23 cellular contexts compared by ENCODE assay signal in genomic region chr6:14010275-14010674, GRCh38.
DNase-seq lines count a peak whose midpoint lies in the region; ATAC-seq, FAIRE-seq and TF ChIP-seq lines count a peak whose summit lies in the region.
"Had no signal": no experiment of that assay in that cellular context is flagged by ENCODE, and none has a peak within 500 bp of the region (broad histone marks: within the 10 kb centered on the region; RNA-seq: fewer than 3 reads in every experiment).

No MANE protein-coding gene starts in this region.

- TF ChIP-seq EP300 in K562 (IDR thresholded peaks at IDR 0.05; ENCODE audit: low read length), result no peak

- no peak overlapping the region for H3K9ac ChIP-seq in K562 (ENCODE audit: insufficient read depth in 1 of 2, low read depth in 2 of 2, low read length in 2 of 2)
- no peak overlapping the region for H3K9ac ChIP-seq in neural progenitor cell
- H3K9ac ChIP-seq: BLaER1 had no signal

- no peak for ATAC-seq in K562
- ATAC-seq: A549, HCT116 had no signal

- peak; percentile 32 for DNase-seq in NCI-H2029 (lab: John Stamatoyannopoulos, UW)
- DNase-seq in NCI-H2029 treated with DMSO at 0.1 percent for 48 hours (lab: John Stamatoyannopoulos, UW), result no peak
- peak; percentile 24 for DNase-seq in NCI-H774 (lab: John Stamatoyannopoulos, UW)
- no peak for DNase-seq in K562 (ENCODE audit: extremely low read depth in 1 of 4, low spot score in 3 of 4)
- no peak for DNase-seq in neural progenitor cell (ENCODE audit: low spot score)
- DNase-seq in NCI-H1694 treated with DMSO at 0.1 percent for 48 hours (lab: John Stamatoyannopoulos, UW), result no peak
- no peak for DNase-seq in NCI-H446 (lab: John Stamatoyannopoulos, UW)
- no peak for DNase-seq in NCI-H82 (lab: John Stamatoyannopoulos, UW)
- DNase-seq: CD4-positive, alpha-beta memory T cell; DMS153; DMS79; GDM1; H7; HFFc6 had no signal

- in situ Hi-C loops in K562 (cut with MboI), result no loop called here

- H3K27ac Mint-ChIP-seq in neural progenitor cell, result no peak overlapping the region
- H3K27ac Mint-ChIP-seq: CD4-positive, alpha-beta memory T cell; GM23338; HFFc6 had no signal

- H3K9me3 ChIP-seq in K562 (replicated peaks; ENCODE audit: control insufficient read depth, insufficient read depth, low read depth, low read length), result no peaks in the 10 kb centered on the region
- H3K9me3 ChIP-seq in neural progenitor cell (ENCODE audit: low read depth), result no peaks in the 10 kb centered on the region
- H3K9me3 ChIP-seq: A549 had no signal

- H3K9me3 Mint-ChIP-seq in neural progenitor cell, result no peaks in the 10 kb centered on the region
- H3K9me3 Mint-ChIP-seq: HFFc6 had no signal

- POLR2A ChIA-PET in K562 (lab: Yijun Ruan, JAX), result interaction anchor here (1.1 to 1.3 kb wide), 2 partner anchors 9 to 11 kb away, joined by 3 to 4 read pairs; no protein-coding TSS in a partner anchor

- no peaks in the 10 kb centered on the region for H3K9me1 ChIP-seq in K562 (ENCODE audit: control insufficient read depth, insufficient read depth, low read length)

- TF ChIP-seq RAD21 in K562 (CRISPR knock-in tag; conservative IDR thresholded peaks at IDR 0.05 in 1 of 2, IDR thresholded peaks at IDR 0.05 in 1 of 2), result no peak

- no peak overlapping the region for H3K4me3 Mint-ChIP-seq in neural progenitor cell
- H3K4me3 Mint-ChIP-seq: CD14-positive monocyte; CD4-positive, alpha-beta memory T cell; GM23338; HFFc6 had no signal

- H3K4me2 ChIP-seq in K562 (ENCODE audit: insufficient read depth, low read length) (no peak overlapping the region), neural progenitor cell (peak overlapping the region; percentile 72)
- H3K4me2 ChIP-seq: A549, BLaER1 had no signal

- TF ChIP-seq POLR2A in K562 (conservative IDR thresholded peaks at IDR 0.05), result no peak

- no peaks in the 10 kb centered on the region for H3K27me3 ChIP-seq in K562 (ENCODE audit: control insufficient read depth in 2 of 2, insufficient read depth in 2 of 2, low read length in 2 of 2)
- H3K27me3 ChIP-seq in neural progenitor cell, result no peaks in the 10 kb centered on the region
- H3K27me3 ChIP-seq: BLaER1 had no signal

- CTCF ChIA-PET in K562 (lab: Yijun Ruan, JAX; ENCODE audit: low intra/inter-chr PET ratio), result no interaction called here

- H2AFZ ChIP-seq in K562 (ENCODE audit: low read depth, low read length), result no peak overlapping the region
- no peak overlapping the region for H2AFZ ChIP-seq in neural progenitor cell (replicated peaks)

- intact Hi-C loops in K562 (cut with micrococcal nuclease), result no loop called here

- peaks cover 4% of the 10 kb centered on the region for H3K27me3 Mint-ChIP-seq in neural progenitor cell (ENCODE audit: insufficient read depth, low read depth)

- 87% methylated on average over 3 of the region's 3 CpGs for WGBS in K562 (ENCODE audit: insufficient coverage, low coverage, missing lambda C conversion rate)

- H3K79me2 ChIP-seq in K562 (ENCODE audit: control insufficient read depth, insufficient read depth, low read length) (no peaks in the 10 kb centered on the region), neural progenitor cell (ENCODE audit: low read depth) (no peaks in the 10 kb centered on the region)

- no peak for FAIRE-seq in K562 (lab: Jason Lieb, UNC)
- FAIRE-seq: A549, GM12892, GM18507, HTR-8/SVneo had no signal

- H3K36me3 Mint-ChIP-seq in neural progenitor cell, result no peaks in the 10 kb centered on the region
- H3K36me3 Mint-ChIP-seq: CD14-positive monocyte; CD4-positive, alpha-beta memory T cell had no signal

- no peak overlapping the region for H3K4me3 ChIP-seq in K562
- H3K4me3 ChIP-seq in neural progenitor cell, result no peak overlapping the region
- H3K4me3 ChIP-seq: A549, BLaER1, GM23338 had no signal

- no peaks in the 10 kb centered on the region for H4K20me1 ChIP-seq in K562 (replicated peaks; ENCODE audit: control insufficient read depth, insufficient read depth, low read length)
- no peaks in the 10 kb centered on the region for H4K20me1 ChIP-seq in neural progenitor cell (ENCODE audit: low read depth)
- H4K20me1 ChIP-seq: BLaER1 had no signal

- H3K36me3 ChIP-seq in K562 (ENCODE audit: control insufficient read depth, insufficient read depth, low read length) (no peaks in the 10 kb centered on the region), neural progenitor cell (no peaks in the 10 kb centered on the region)
- H3K36me3 ChIP-seq: BLaER1 had no signal

- no peak overlapping the region for H3K27ac ChIP-seq in K562 (ENCODE audit: extremely low read depth, low read depth, low read length)
- H3K27ac ChIP-seq in neural progenitor cell, result no peak overlapping the region
- H3K27ac ChIP-seq: 22Rv1, A549, BLaER1 had no signal

- no TSS peak for BruUV-seq in K562 (replicated peaks; lab: Mats Ljungman, UMichigan)

- no peak for TF ChIP-seq CTCF in K562 (IDR thresholded peaks at IDR 0.05 in 2 of 3, conservative IDR thresholded peaks at IDR 0.05 in 1 of 3; ENCODE audit: insufficient read depth in 2 of 3, low read depth in 1 of 3, low read length in 3 of 3)
- TF ChIP-seq CTCF in neural progenitor cell (IDR thresholded peaks at IDR 0.05), result no peak

- H3K4me1 ChIP-seq in K562 (replicated peaks in 1 of 2; ENCODE audit: control insufficient read depth in 2 of 2, insufficient read depth in 2 of 2, low read length in 2 of 2) (no peaks in the 10 kb centered on the region), neural progenitor cell (peaks cover 28% of the 10 kb centered on the region)
- H3K4me1 ChIP-seq: A549, BLaER1 had no signal

- peaks cover 10% of the 10 kb centered on the region for H3F3A ChIP-seq in neural progenitor cell (ENCODE audit: low read depth)

- H3K4me1 Mint-ChIP-seq in neural progenitor cell, result peaks cover 24% of the 10 kb centered on the region
- H3K4me1 Mint-ChIP-seq: CD4-positive, alpha-beta memory T cell had no signal

TF ChIP-seq in K562, 482 proteins besides CTCF, POLR2A, EP300 and RAD21:
- TF ChIP-seq ARID3A (IDR thresholded peaks at IDR 0.05; ENCODE audit: borderline replicate concordance, low read depth, low read length), result no peak
- no peak for TF ChIP-seq FOXA1 (IDR thresholded peaks at IDR 0.05; ENCODE audit: borderline replicate concordance)
- no peak for TF ChIP-seq SRSF3 (IDR thresholded peaks at IDR 0.05; ENCODE audit: insufficient read depth, low read length)
- TF ChIP-seq CBX8 (IDR thresholded peaks at IDR 0.05; ENCODE audit: borderline replicate concordance, extremely low read depth, low read depth, low read length, poor library complexity, severe bottlenecking), result no peak
- no peak for TF ChIP-seq CREB3 (tag; conservative IDR thresholded peaks at IDR 0.05; ENCODE audit: low read depth)
- no peak for TF ChIP-seq RBM39 (optimal IDR thresholded peaks at IDR 0.05; ENCODE audit: low read depth, low read length)
- TF ChIP-seq CEBPB (tag; IDR thresholded peaks at IDR 0.05), result peak; percentile 43
- TF ChIP-seq TBP (optimal IDR thresholded peaks at IDR 0.05; ENCODE audit: low read depth, low read length), result no peak
- TF ChIP-seq, protein P1, sequence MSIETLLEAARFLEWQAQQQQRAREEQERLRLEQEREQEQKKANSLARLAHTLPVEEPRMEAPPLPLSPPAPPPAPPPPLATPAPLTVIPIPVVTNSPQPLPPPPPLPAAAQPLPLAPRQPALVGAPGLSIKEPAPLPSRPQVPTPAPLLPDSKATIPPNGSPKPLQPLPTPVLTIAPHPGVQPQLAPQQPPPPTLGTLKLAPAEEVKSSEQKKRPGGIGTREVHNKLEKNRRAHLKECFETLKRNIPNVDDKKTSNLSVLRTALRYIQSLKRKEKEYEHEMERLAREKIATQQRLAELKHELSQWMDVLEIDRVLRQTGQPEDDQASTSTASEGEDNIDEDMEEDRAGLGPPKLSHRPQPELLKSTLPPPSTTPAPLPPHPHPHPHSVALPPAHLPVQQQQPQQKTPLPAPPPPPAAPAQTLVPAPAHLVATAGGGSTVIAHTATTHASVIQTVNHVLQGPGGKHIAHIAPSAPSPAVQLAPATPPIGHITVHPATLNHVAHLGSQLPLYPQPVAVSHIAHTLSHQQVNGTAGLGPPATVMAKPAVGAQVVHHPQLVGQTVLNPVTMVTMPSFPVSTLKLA (conservative IDR thresholded peaks at IDR 0.05), result no peak
- TF ChIP-seq ZNF444 (CRISPR knock-in tag; IDR thresholded peaks at IDR 0.05), result no peak
- TF ChIP-seq NFIX (CRISPR knock-in tag; IDR thresholded peaks at IDR 0.05; ENCODE audit: low read depth), result no peak
- no peak for TF ChIP-seq KLF1 (tag; IDR thresholded peaks at IDR 0.05)
- no peak for TF ChIP-seq ZNF699 (CRISPR knock-in tag; IDR thresholded peaks at IDR 0.05; ENCODE audit: insufficient replicate concordance)
- TF ChIP-seq CEBPG (CRISPR knock-in tag; IDR thresholded peaks at IDR 0.05), result no peak
- peak; percentile 37 to 55; a peak in 3 of 4 replicates for TF ChIP-seq CEBPG (tag; conservative IDR thresholded peaks at IDR 0.05 in 1 of 2, IDR thresholded peaks at IDR 0.05 in 1 of 2)
- TF ChIP-seq ARNT (IDR thresholded peaks at IDR 0.05), result no peak
- no peak for TF ChIP-seq FOXJ3 (CRISPR knock-in tag; IDR thresholded peaks at IDR 0.05)
- TF ChIP-seq ZNF184 (CRISPR knock-in tag; IDR thresholded peaks at IDR 0.05), result no peak

Comparison
In these comparisons a context has a peak if more than half of its experiments do, and no peak if none do; other contexts are left out.
1. DNase-seq: peak in NCI-H2029 (single experiment) and NCI-H774 (single experiment); none in NCI-H2029 treated with DMSO at 0.1 percent for 48 hours (single experiment), K562 (0 of 4), neural progenitor cell (single experiment), NCI-H1694 treated with DMSO at 0.1 percent for 48 hours (single experiment), NCI-H446 (0 of 2) and NCI-H82 (single experiment).